ENCODE assay signal across 1 cellular context in genomic region chr16:64250866-64251265, GRCh38.
TF ChIP-seq lines count a peak whose summit lies in the region.

No MANE protein-coding gene starts in this region.

TF ChIP-seq in IMR-90, 13 proteins besides CTCF, POLR2A, EP300 and RAD21:
- TF ChIP-seq CEBPB (IDR thresholded peaks at IDR 0.05; ENCODE audit: low read depth, low read length) (no peak), MAFK (IDR thresholded peaks at IDR 0.05; ENCODE audit: low read depth, low read length) (no peak), CHD1 (IDR thresholded peaks at IDR 0.05; ENCODE audit: low read depth, low read length) (no peak), RCOR1 (IDR thresholded peaks at IDR 0.05; ENCODE audit: insufficient replicate concordance, low read length) (no peak), ELK1 (IDR thresholded peaks at IDR 0.05; ENCODE audit: borderline replicate concordance, low read depth, low read length) (no peak), BHLHE40 (IDR thresholded peaks at IDR 0.05; ENCODE audit: low read depth, low read length) (no peak), MXI1 (IDR thresholded peaks at IDR 0.05; ENCODE audit: borderline replicate concordance, low read depth, low read length) (no peak), MAZ (IDR thresholded peaks at IDR 0.05; ENCODE audit: borderline replicate concordance, low read depth, low read length) (no peak), USF2 (IDR thresholded peaks at IDR 0.05; ENCODE audit: low read depth, low read length) (no peak), SMC3 (IDR thresholded peaks at IDR 0.05; ENCODE audit: low read depth, low read length) (no peak), FOS (IDR thresholded peaks at IDR 0.05; ENCODE audit: low read depth, low read length) (no peak), RFX5 (IDR thresholded peaks at IDR 0.05; ENCODE audit: low read depth, low read length) (no peak), NFE2L2 (IDR thresholded peaks at IDR 0.05; ENCODE audit: low read depth, low read length) (no peak)
TF ChIP-seq in IMR-90: peak in this region for 0.
